In the genomic region with DNA sequence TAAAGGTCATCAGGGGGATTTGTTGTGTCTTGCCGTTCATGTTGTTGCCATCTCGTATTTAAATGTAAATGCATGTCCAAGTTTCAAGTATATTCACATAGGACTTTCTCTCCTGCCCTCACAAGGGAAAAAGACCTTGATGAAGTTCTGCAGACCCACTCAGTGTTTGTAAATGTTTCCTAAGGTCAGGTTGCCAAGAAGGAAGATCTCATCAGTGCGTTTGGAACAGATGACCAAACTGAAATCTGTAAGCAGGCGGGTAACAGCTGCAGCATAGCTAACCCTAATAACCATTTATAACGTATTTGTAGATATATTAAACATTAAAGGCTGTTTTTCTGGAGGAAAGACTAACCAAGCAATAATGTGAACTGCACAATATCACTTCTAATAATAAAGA, we compare ENCODE assay signal across 1 cellular context.
TF ChIP-seq lines count a peak whose summit lies in the region.

No MANE protein-coding gene starts in this region.

TF ChIP-seq in K562, 482 proteins besides CTCF, POLR2A, EP300 and RAD21:
- peak; percentile 72 for TF ChIP-seq ZNF239 (CRISPR knock-in tag; IDR thresholded peaks at IDR 0.05)
- 0 out of 2 replicates have a peak, but pooled peaks have one; percentile 18 for TF ChIP-seq ESRRA (IDR thresholded peaks at IDR 0.05; ENCODE audit: borderline replicate concordance, low read depth)
